In genomic region chr15:43977072-43977884, GRCh38 we compare ENCODE assay signal across 10 cellular contexts.
DNase-seq lines count a peak whose midpoint lies in the region; ATAC-seq, FAIRE-seq and TF ChIP-seq lines count a peak whose summit lies in the region.
"Had no signal": no experiment of that assay in that cellular context is flagged by ENCODE, and none has a peak within 500 bp of the region (broad histone marks: within the 10 kb centered on the region; RNA-seq: fewer than 3 reads in every experiment).

No MANE protein-coding gene starts in this region.

- FAIRE-seq in kidney (lab: Jason Lieb, UNC) = no peak

- ATAC-seq in GM18867 (IDR thresholded peaks at IDR 0.05; ENCODE audit: unreplicated experiment) (peak; percentile 80), HG03342 (IDR thresholded peaks at IDR 0.05; ENCODE audit: unreplicated experiment) (peak; percentile 66), GM18861 (IDR thresholded peaks at IDR 0.05; ENCODE audit: unreplicated experiment) (no peak), HG03108 (IDR thresholded peaks at IDR 0.05; ENCODE audit: unreplicated experiment) (no peak)

- H3K36me3 ChIP-seq in kidney (ENCODE audit: control insufficient read depth in 1 of 2, insufficient read depth in 2 of 2, low read length in 2 of 2) = no peaks in the 10 kb centered on the region

- H3K27ac ChIP-seq in kidney (ENCODE audit: low read depth in 2 of 2, low read length in 2 of 2) = no peak overlapping the region
- H3K27ac ChIP-seq: HL-60, testis had no signal

- H3K4me1 ChIP-seq in kidney (ENCODE audit: control insufficient read depth in 1 of 2, insufficient read depth in 1 of 2, low read depth in 1 of 2, low read length in 2 of 2) = no peaks in the 10 kb centered on the region
- H3K4me1 ChIP-seq: testis had no signal

- intact Hi-C loops in kidney (cut with DNase I) = no loop called here

- no peaks in the 10 kb centered on the region for H3K9me3 ChIP-seq in kidney (ENCODE audit: control insufficient read depth in 1 of 2, low read length in 2 of 2)
- H3K9me3 ChIP-seq: testis had no signal

- DNase-seq in activated T-cell treated with anti-CD3 and anti-CD28 coated beads for 48 hours (ENCODE audit: low read depth) = peak; percentile 46
- DNase-seq in stimulated activated CD4-positive, alpha-beta T cell treated with anti-CD3 and anti-CD28 coated beads, Interleukin-1b, Interleukin-23, amount 100 ng/mL, for 48 hours = peak; percentile 73
- no peak for DNase-seq in kidney
- no peak for DNase-seq in GF-D8 (lab: John Stamatoyannopoulos, UW)
- DNase-seq: testis had no signal

- no peak overlapping the region for H3K4me3 ChIP-seq in kidney (ENCODE audit: low read length in 2 of 2)
- H3K4me3 ChIP-seq: testis had no signal

- TF ChIP-seq CTCF in kidney (IDR thresholded peaks at IDR 0.05; ENCODE audit: borderline replicate concordance, extremely low read depth, insufficient read depth) = no peak

- H3K9ac ChIP-seq in kidney (ENCODE audit: low read length in 2 of 2) = no peak overlapping the region

Comparison
In these comparisons a context has a peak if more than half of its experiments do, and no peak if none do; other contexts are left out.
1. ATAC-seq: peak in GM18867 (single experiment) and HG03342 (single experiment); none in GM18861 (single experiment) and HG03108 (single experiment).
2. DNase-seq: peak in activated T-cell treated with anti-CD3 and anti-CD28 coated beads for 48 hours (single experiment) and stimulated activated CD4-positive, alpha-beta T cell treated with anti-CD3 and anti-CD28 coated beads, Interleukin-1b, Interleukin-23, amount 100 ng/mL, for 48 hours (single experiment); none in kidney (single experiment) and GF-D8 (single experiment).